ENCODE assay signal across 19 cellular contexts in the genomic region with DNA sequence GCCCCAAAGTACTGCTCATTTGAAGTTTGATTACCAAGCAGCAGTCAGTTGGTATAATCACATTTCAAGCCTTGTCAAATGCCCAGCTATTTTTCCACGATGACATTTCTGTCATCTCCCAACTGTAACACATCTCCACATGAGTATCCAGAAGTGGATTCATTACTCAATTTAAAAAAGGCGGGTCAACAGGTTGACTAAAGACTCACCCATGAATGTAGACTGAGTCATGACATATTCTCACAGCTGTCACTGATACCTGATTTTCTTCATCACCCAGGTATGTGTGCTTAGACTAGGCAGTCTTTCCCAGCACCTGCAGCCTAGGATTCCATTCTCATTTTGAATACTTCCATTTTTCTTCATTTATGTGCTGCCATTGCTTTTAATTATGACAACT.
DNase-seq lines count a peak whose midpoint lies in the region; ATAC-seq and TF ChIP-seq lines count a peak whose summit lies in the region.
"Had no signal": no experiment of that assay in that cellular context is flagged by ENCODE, and none has a peak within 500 bp of the region (broad histone marks: within the 10 kb centered on the region; RNA-seq: fewer than 3 reads in every experiment).

No MANE protein-coding gene starts in this region.

- H3K27ac ChIP-seq in RWPE2 (ENCODE audit: poor library complexity, severe bottlenecking) (no peak overlapping the region), epithelial cell of prostate (no peak overlapping the region)
- no peak overlapping the region for H3K27ac ChIP-seq in CD8-positive, alpha-beta memory T cell (ENCODE audit: low read depth, low read length)
- H3K27ac ChIP-seq in CD8-positive, alpha-beta T cell (ENCODE audit: low read depth, low read length) = no peak overlapping the region
- H3K27ac ChIP-seq: BLaER1, GM23248 had no signal

- no peaks in the 10 kb centered on the region for H3K9me3 ChIP-seq in RWPE2 (ENCODE audit: severe bottlenecking)
- no peaks in the 10 kb centered on the region for H3K9me3 ChIP-seq in CD8-positive, alpha-beta memory T cell (ENCODE audit: low read length)
- H3K9me3 ChIP-seq in CD8-positive, alpha-beta T cell (ENCODE audit: low read length) = no peaks in the 10 kb centered on the region
- H3K9me3 ChIP-seq: BLaER1, HAP-1 had no signal

- TF ChIP-seq CTCF in RWPE2 (IDR thresholded peaks at IDR 0.05; ENCODE audit: poor library complexity, severe bottlenecking) = no peak
- no peak for TF ChIP-seq CTCF in CD8-positive, alpha-beta T cell (IDR thresholded peaks at IDR 0.05)

- POLR2A ChIA-PET in CD8-positive, alpha-beta memory T cell (lab: Charles Lee) = no interaction called here
- POLR2A ChIA-PET in CD8-positive, alpha-beta T cell (lab: Charles Lee) = no interaction called here

- CTCF ChIA-PET in CD8-positive, alpha-beta memory T cell (lab: Charles Lee) = no interaction called here
- CTCF ChIA-PET in CD8-positive, alpha-beta T cell (lab: Charles Lee) = no interaction called here

- intact Hi-C loops in posterior vena cava (cut with DNase I) = no loop called here
- intact Hi-C loops in CD8-positive, alpha-beta T cell (cut with DNase I, micrococcal nuclease) = no loop called here

- peaks cover 10% of the 10 kb centered on the region for H3K27me3 ChIP-seq in RWPE2 (ENCODE audit: insufficient read depth, poor library complexity, severe bottlenecking)
- no peaks in the 10 kb centered on the region for H3K27me3 ChIP-seq in CD8-positive, alpha-beta memory T cell (ENCODE audit: insufficient read depth, low read length, poor library complexity, severe bottlenecking)
- H3K27me3 ChIP-seq in CD8-positive, alpha-beta T cell (ENCODE audit: insufficient read depth, low read length) = no peaks in the 10 kb centered on the region
- H3K27me3 ChIP-seq: BLaER1 had no signal

- no peaks in the 10 kb centered on the region for H3K36me3 ChIP-seq in RWPE2 (ENCODE audit: low read depth)
- no peaks in the 10 kb centered on the region for H3K36me3 ChIP-seq in CD8-positive, alpha-beta memory T cell (ENCODE audit: insufficient read depth, low read length)
- H3K36me3 ChIP-seq in CD8-positive, alpha-beta T cell (ENCODE audit: insufficient read depth, low read length) = no peaks in the 10 kb centered on the region
- H3K36me3 ChIP-seq: BLaER1, HAP-1 had no signal

- H3K4me3 Mint-ChIP-seq in CD8-positive, alpha-beta memory T cell = no peak overlapping the region
- H3K4me3 Mint-ChIP-seq in CD8-positive, alpha-beta T cell = no peak overlapping the region
- H3K4me3 Mint-ChIP-seq: CD14-positive monocyte, IgD-negative memory B cell had no signal

- DNase-seq in HPDE6-E6E7 (ENCODE audit: extremely low spot score) = peak; percentile 52
- DNase-seq in RWPE2 (ENCODE audit: low spot score) = no peak
- DNase-seq in epithelial cell of prostate (ENCODE audit: low read depth, low spot score) = peak; percentile 53
- peak; percentile 61 for DNase-seq in kidney tubule cell (ENCODE audit: low spot score)
- DNase-seq in activated CD4-positive, alpha-beta T cell treated with anti-CD3 and anti-CD28 coated beads for 48 hours = no peak
- DNase-seq in CD8-positive, alpha-beta memory T cell = no peak
- no peak for DNase-seq in posterior vena cava (ENCODE audit: low spot score)
- DNase-seq in CD8-positive, alpha-beta T cell = no peak
- DNase-seq: 8988T; CD4-positive, alpha-beta memory T cell; COR-L47; DMS 273 treated with DMSO at 0.1 percent for 48 hours; DMS53; GM23248 had no signal

- peak; percentile 79 for ATAC-seq in RWPE2 (ENCODE audit: low read depth)
- no peak for ATAC-seq in CD8-positive, alpha-beta T cell
- ATAC-seq: HepG2 had no signal

- no peaks in the 10 kb centered on the region for H3K36me3 Mint-ChIP-seq in CD8-positive, alpha-beta memory T cell
- H3K36me3 Mint-ChIP-seq in CD8-positive, alpha-beta T cell = no peaks in the 10 kb centered on the region
- H3K36me3 Mint-ChIP-seq: CD14-positive monocyte; CD4-positive, alpha-beta memory T cell; IgD-negative memory B cell had no signal

- H3K27me3 Mint-ChIP-seq in CD8-positive, alpha-beta memory T cell = peaks cover 7 to 14% of the 10 kb centered on the region in 2 donors
- H3K27me3 Mint-ChIP-seq in CD8-positive, alpha-beta T cell (ENCODE audit: low read depth) = no peaks in the 10 kb centered on the region

- H3K4me3 ChIP-seq in RWPE2 (ENCODE audit: severe bottlenecking) = no peak overlapping the region
- H3K4me3 ChIP-seq in CD8-positive, alpha-beta memory T cell (ENCODE audit: low read length) = no peak overlapping the region
- no peak overlapping the region for H3K4me3 ChIP-seq in CD8-positive, alpha-beta T cell (ENCODE audit: low read depth, low read length)
- H3K4me3 ChIP-seq: BLaER1, GM23248, HAP-1 had no signal

- H3K9me3 Mint-ChIP-seq in CD8-positive, alpha-beta memory T cell = no peaks in the 10 kb centered on the region
- no peaks in the 10 kb centered on the region for H3K9me3 Mint-ChIP-seq in CD8-positive, alpha-beta T cell
- H3K9me3 Mint-ChIP-seq: CD14-positive monocyte; CD4-positive, alpha-beta memory T cell; IgD-negative memory B cell had no signal

- H3K27ac Mint-ChIP-seq in CD8-positive, alpha-beta memory T cell = no peak overlapping the region
- H3K27ac Mint-ChIP-seq in CD8-positive, alpha-beta T cell = no peak overlapping the region
- H3K27ac Mint-ChIP-seq: CD14-positive monocyte; CD4-positive, alpha-beta memory T cell; IgD-negative memory B cell had no signal

- no peaks in the 10 kb centered on the region for H3K4me1 ChIP-seq in RWPE2 (ENCODE audit: insufficient read depth, poor library complexity, severe bottlenecking)
- H3K4me1 ChIP-seq in CD8-positive, alpha-beta memory T cell (ENCODE audit: insufficient read depth, low read length) = no peaks in the 10 kb centered on the region
- no peaks in the 10 kb centered on the region for H3K4me1 ChIP-seq in CD8-positive, alpha-beta T cell (ENCODE audit: insufficient read depth, low read length)
- H3K4me1 ChIP-seq: BLaER1, HAP-1 had no signal

- H3K4me1 Mint-ChIP-seq in CD8-positive, alpha-beta memory T cell = no peaks in the 10 kb centered on the region
- H3K4me1 Mint-ChIP-seq in CD8-positive, alpha-beta T cell (ENCODE audit: low read depth) = no peaks in the 10 kb centered on the region
- H3K4me1 Mint-ChIP-seq: CD14-positive monocyte; CD4-positive, alpha-beta memory T cell; IgD-negative memory B cell had no signal

Comparison
In these comparisons a context has a peak if more than half of its experiments do, and no peak if none do; other contexts are left out.
1. DNase-seq: peak in HPDE6-E6E7 (single experiment), epithelial cell of prostate (single experiment) and kidney tubule cell (single experiment); none in RWPE2 (single experiment), activated CD4-positive, alpha-beta T cell treated with anti-CD3 and anti-CD28 coated beads for 48 hours (single experiment), CD8-positive, alpha-beta memory T cell (0 of 5), posterior vena cava (single experiment) and CD8-positive, alpha-beta T cell (0 of 7).